In the genomic region with DNA sequence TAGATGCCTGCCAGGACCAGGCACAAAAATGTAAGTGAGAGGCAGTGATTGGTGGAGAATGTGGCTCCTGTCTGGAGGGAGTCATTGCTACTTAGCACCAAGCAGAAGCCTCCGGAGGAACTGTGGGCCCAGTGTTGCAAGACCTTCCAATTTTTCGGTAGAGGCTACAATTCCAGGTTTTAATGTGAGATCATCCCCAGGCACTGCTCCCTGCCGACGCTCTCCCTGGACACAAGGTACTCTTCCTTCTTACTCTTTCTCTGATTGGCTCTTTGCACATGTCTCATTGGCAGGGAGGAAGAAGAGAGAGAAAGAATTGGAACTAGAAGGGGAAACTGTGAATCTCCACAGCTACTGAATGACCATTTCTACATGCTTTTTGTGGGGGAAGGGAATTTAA, we compare ENCODE assay signal across 24 cellular contexts.
"Had no signal": no experiment of that assay in that cellular context is flagged by ENCODE, and none has a peak within 500 bp of the region (broad histone marks: within the 10 kb centered on the region; RNA-seq: fewer than 3 reads in every experiment).

No MANE protein-coding gene starts in this region.

- H3K4me1 Mint-ChIP-seq: activated B cell treated with CpG ODN at 0.5 μM for 24 hours; activated CD4-positive, alpha-beta T cell treated with anti-CD3 and anti-CD28 coated beads for 36 hours; activated T-helper 17 cell treated with anti-CD3 and anti-CD28 coated beads, Interleukin-2, amount 50 U/mL, for 72 hours had no signal

- H3K27me3 ChIP-seq: heart left ventricle, spleen had no signal

- H3K4me1 ChIP-seq: prostate gland had no signal

- H3K27ac Mint-ChIP-seq: activated B cell treated with CpG ODN at 0.5 μM for 24 hours; activated CD4-positive, alpha-beta T cell treated with anti-CD3 and anti-CD28 coated beads for 36 hours; activated naive CD4-positive, alpha-beta T cell treated with anti-CD3 and anti-CD28 coated beads, Interleukin-2, amount 50 U/mL, for 72 hours; activated T-cell treated with anti-CD3 and anti-CD28 coated beads, Interleukin-2, amount 50 U/mL, for 24 hours; activated T-helper 17 cell treated with anti-CD3 and anti-CD28 coated beads, Interleukin-2, amount 50 U/mL, for 72 hours; type B pancreatic cell had no signal

- H3K4me3 ChIP-seq: heart left ventricle, lung, prostate gland, spleen, thoracic aorta had no signal

- H3K27ac ChIP-seq: prostate gland, spleen, thoracic aorta had no signal

- H3K9me3 ChIP-seq: heart left ventricle, prostate gland, spleen, thoracic aorta had no signal

- DNase-seq: activated B cell treated with CpG ODN at 0.5 μM for 24 hours; activated CD4-positive, alpha-beta T cell treated with anti-CD3 and anti-CD28 coated beads for 36 hours; activated CD4-positive, alpha-beta T cell treated with anti-CD3 and anti-CD28 coated beads, Interleukin-2, amount 50 U/mL, for 4 hours; activated CD8-positive, alpha-beta memory T cell treated with anti-CD3 and anti-CD28 coated beads for 24 hours; activated CD8-positive, alpha-beta memory T cell treated with anti-CD3 and anti-CD28 coated beads, Interleukin-2, amount 50 U/mL, for 4 hours; activated T-cell treated with anti-CD3 and anti-CD28 coated beads, Interleukin-2, amount 50 U/mL, for 24 hours; amniotic stem cell; cerebellar nuclear complex; cortex of kidney; heart left ventricle; islet precursor cell; left colon; naive B cell; spleen; stimulated activated CD4-positive, alpha-beta T cell treated with anti-CD3 and anti-CD28 coated beads, Interleukin-4, amount 100 ng/mL, for 1 hour; stimulated activated naive CD4-positive, alpha-beta T cell; T-helper 9 cell had no signal

- H3K36me3 ChIP-seq: heart left ventricle, prostate gland, spleen, thoracic aorta had no signal

- H3K36me3 Mint-ChIP-seq: activated naive CD4-positive, alpha-beta T cell treated with anti-CD3 and anti-CD28 coated beads, Interleukin-2, amount 50 U/mL, for 72 hours; type B pancreatic cell had no signal

- H3K9me3 Mint-ChIP-seq: activated B cell treated with CpG ODN at 0.5 μM for 24 hours; activated naive CD4-positive, alpha-beta T cell treated with anti-CD3 and anti-CD28 coated beads, Interleukin-2, amount 50 U/mL, for 72 hours; activated T-cell treated with anti-CD3 and anti-CD28 coated beads, Interleukin-2, amount 50 U/mL, for 24 hours; activated T-helper 17 cell treated with anti-CD3 and anti-CD28 coated beads, Interleukin-2, amount 50 U/mL, for 72 hours; naive B cell; neural crest cell; type B pancreatic cell had no signal

- H3K27me3 Mint-ChIP-seq: activated CD4-positive, alpha-beta T cell treated with anti-CD3 and anti-CD28 coated beads for 36 hours; activated T-cell treated with anti-CD3 and anti-CD28 coated beads, Interleukin-2, amount 50 U/mL, for 24 hours; activated T-helper 17 cell treated with anti-CD3 and anti-CD28 coated beads, Interleukin-2, amount 50 U/mL, for 72 hours had no signal

- H3K4me3 Mint-ChIP-seq: activated B cell treated with CpG ODN at 0.5 μM for 24 hours; activated CD4-positive, alpha-beta T cell treated with anti-CD3 and anti-CD28 coated beads for 36 hours; activated T-cell treated with anti-CD3 and anti-CD28 coated beads, Interleukin-2, amount 50 U/mL, for 24 hours; activated T-helper 17 cell treated with anti-CD3 and anti-CD28 coated beads, Interleukin-2, amount 50 U/mL, for 72 hours; naive B cell; neural crest cell; type B pancreatic cell had no signal
